10 cellular contexts compared by ENCODE assay signal in the genomic region with DNA sequence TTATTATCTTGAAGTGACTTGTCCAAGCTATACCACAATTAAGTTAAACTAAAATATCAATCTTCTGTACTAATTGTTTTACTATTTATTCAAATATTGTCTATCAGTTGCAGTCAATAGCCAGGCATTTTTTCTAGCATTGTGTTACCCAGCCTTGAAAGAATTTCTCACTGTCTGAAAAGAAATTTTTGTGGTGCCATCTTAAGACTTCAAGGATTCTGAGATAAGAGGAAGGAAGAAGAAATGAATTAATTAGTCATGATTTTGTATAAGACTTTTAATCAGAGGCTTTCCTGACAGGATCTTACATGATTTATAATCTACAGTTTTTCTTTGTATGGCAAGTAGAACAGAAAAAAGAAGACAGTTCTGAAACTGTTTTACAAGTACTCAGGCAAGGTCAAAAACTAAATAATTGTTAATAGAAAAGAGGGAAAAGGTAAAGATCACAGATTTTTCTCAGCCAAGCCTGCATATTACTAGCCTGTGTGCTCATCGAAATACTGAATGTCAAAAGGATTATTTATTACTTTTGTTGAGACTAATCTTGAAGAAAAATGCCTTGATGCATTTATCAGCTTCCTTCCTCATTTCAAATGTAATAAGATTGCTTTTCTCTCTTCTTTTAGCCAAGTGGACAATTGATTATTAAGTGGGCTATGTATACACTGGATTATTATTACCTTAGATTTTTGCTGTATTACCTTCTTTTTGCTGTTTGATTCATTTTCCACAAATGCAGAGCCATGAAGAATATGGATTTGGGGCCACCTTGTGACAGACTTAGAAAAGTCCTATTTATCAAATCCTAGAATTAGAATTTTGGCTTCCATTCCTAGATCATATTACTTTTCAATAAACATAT. TPM values are rescaled to one million over a fixed set of nuclear protein-coding genes. Genes with fewer than 3 reads are reported as not detected.
DNase-seq lines count a peak whose midpoint lies in the region; FAIRE-seq lines count a peak whose summit lies in the region.
"Had no signal": no experiment of that assay in that cellular context is flagged by ENCODE, and none has a peak within 500 bp of the region (broad histone marks: within the 10 kb centered on the region; RNA-seq: fewer than 3 reads in every experiment).

No MANE protein-coding gene starts in this region.

- intact Hi-C loops in CD4-positive, alpha-beta memory T cell (cut with micrococcal nuclease), result no loop called here

- no peaks in the 10 kb centered on the region for H3K36me3 Mint-ChIP-seq in activated CD4-positive, alpha-beta T cell treated with anti-CD3 and anti-CD28 coated beads, Interleukin-2, amount 10 ng/mL, durations not matched to agents 7 days and 5 days (ENCODE audit: low read depth)
- H3K36me3 Mint-ChIP-seq in CD4-positive, alpha-beta memory T cell, result no peaks in the 10 kb centered on the region

- peak overlapping the region; percentile 20 for H3K4me2 ChIP-seq in GM23248 (ENCODE audit: unreplicated experiment)

- peak; percentile 55 for FAIRE-seq in A204.1 (lab: Jason Lieb, UNC)

- H3K27me3 Mint-ChIP-seq in activated CD4-positive, alpha-beta T cell treated with anti-CD3 and anti-CD28 coated beads, Interleukin-2, amount 10 ng/mL, durations not matched to agents 7 days and 5 days, result peaks cover 1% of the 10 kb centered on the region
- H3K27me3 Mint-ChIP-seq in CD4-positive, alpha-beta memory T cell, result no peaks in the 10 kb centered on the region

- H4K20me1 ChIP-seq in GM23248 (ENCODE audit: insufficient read depth), result no peaks in the 10 kb centered on the region

- 0 out of 2 replicates have a peak overlapping the region, but pooled peaks have one; percentile 1 for H2AFZ ChIP-seq in GM23248

- 25 to 33% methylated on average over 1 of the region's 1 CpG for WGBS in GM23248 (ENCODE audit: low coverage in 1 of 2, low lambda C conversion rate in 2 of 2, missing lambda C conversion rate in 2 of 2), 2 experiments

- H3K4me1 Mint-ChIP-seq in activated CD4-positive, alpha-beta T cell treated with anti-CD3 and anti-CD28 coated beads, Interleukin-2, amount 10 ng/mL, durations not matched to agents 7 days and 5 days, result no peaks in the 10 kb centered on the region
- H3K4me1 Mint-ChIP-seq in CD4-positive, alpha-beta memory T cell, result no peaks in the 10 kb centered on the region

- no peaks in the 10 kb centered on the region for H3K9me3 ChIP-seq in GM23248 (ENCODE audit: low read depth)
- H3K9me3 ChIP-seq in CD4-positive, alpha-beta memory T cell (ENCODE audit: control insufficient read depth in 1 of 2, low read length in 2 of 2), result no peaks in the 10 kb centered on the region

- peaks cover 15% of the 10 kb centered on the region for H3K4me1 ChIP-seq in GM23248 (ENCODE audit: insufficient read depth)
- H3K4me1 ChIP-seq in CD4-positive, alpha-beta memory T cell (ENCODE audit: insufficient read depth, low read length), result no peaks in the 10 kb centered on the region

- H3F3A ChIP-seq in GM23248 (ENCODE audit: insufficient read depth), result peaks cover 5% of the 10 kb centered on the region; the same call in 1 of the 2 replicates

- H3K4me3 ChIP-seq in GM23248, result no peak overlapping the region
- no peak overlapping the region for H3K4me3 ChIP-seq in CD4-positive, alpha-beta memory T cell (ENCODE audit: low read length in 2 of 2)

- no peaks in the 10 kb centered on the region for H3K9me3 Mint-ChIP-seq in activated CD4-positive, alpha-beta T cell treated with anti-CD3 and anti-CD28 coated beads, Interleukin-2, amount 10 ng/mL, durations not matched to agents 7 days and 5 days
- H3K9me3 Mint-ChIP-seq in CD4-positive, alpha-beta memory T cell, result peaks cover 0 to 4% (median 0%) of the 10 kb centered on the region in 8 donors

- H3K27me3 ChIP-seq in GM23248 (replicated peaks; ENCODE audit: insufficient read depth), result no peaks in the 10 kb centered on the region
- no peaks in the 10 kb centered on the region for H3K27me3 ChIP-seq in CD4-positive, alpha-beta memory T cell (ENCODE audit: insufficient read depth, low read length)

- no peak overlapping the region for H3K4me3 Mint-ChIP-seq in activated CD4-positive, alpha-beta T cell treated with anti-CD3 and anti-CD28 coated beads, Interleukin-2, amount 10 ng/mL, durations not matched to agents 7 days and 5 days
- no peak overlapping the region for H3K4me3 Mint-ChIP-seq in CD4-positive, alpha-beta memory T cell

- H3K9ac ChIP-seq in GM23248, result no peak overlapping the region

- H3K9me2 ChIP-seq in GM23248 (ENCODE audit: insufficient read depth), result no peaks in the 10 kb centered on the region

- H3K79me2 ChIP-seq in GM23248 (ENCODE audit: insufficient read depth), result no peaks in the 10 kb centered on the region

- POLR2A ChIA-PET in activated CD4-positive, alpha-beta T cell treated with anti-CD3 and anti-CD28 coated beads, Interleukin-2, amount 10 ng/mL, durations not matched to agents 7 days and 5 days (lab: Charles Lee), result no interaction called here
- POLR2A ChIA-PET in CD4-positive, alpha-beta memory T cell (lab: Charles Lee; ENCODE audit: partially characterized antibody), result no interaction called here

- H3K27ac ChIP-seq in GM23248, result no peak overlapping the region
- H3K27ac ChIP-seq in CD4-positive, alpha-beta memory T cell (ENCODE audit: low read depth, low read length), result no peak overlapping the region

- DNase-seq in GM23248 (peak; percentile 69), SK-MEL-5 (ENCODE audit: low read depth, low spot score) (peak; percentile 65), globus pallidus (ENCODE audit: low spot score) (peak; percentile 1), A172 (ENCODE audit: low spot score) (no peak)
- DNase-seq in activated CD4-positive, CD25-positive, alpha-beta regulatory T cell treated with anti-CD3 and anti-CD28 coated beads, Interleukin-2, amount 50 U/mL, for 72 hours, result no peak
- DNase-seq in activated CD4-positive, alpha-beta T cell treated with anti-CD3 and anti-CD28 coated beads, Interleukin-2, amount 10 ng/mL, durations not matched to agents 7 days and 5 days, result no peak
- DNase-seq in CD4-positive, alpha-beta memory T cell, result no peak
- DNase-seq: effector CD4-positive, alpha-beta T cell; NCI-H1930 had no signal

- in situ Hi-C loops in GM23248 (cut with MboI), result loop anchor here (10.0 kb wide), 1 partner anchor 328 kb away; no protein-coding TSS in a partner anchor
- in situ Hi-C loops in SK-MEL-5 (cut with HindIII; ENCODE audit: low pct_unique_long_range_greater_than_20kb, low sequenced_read_pairs), result no loop called here

- no peak overlapping the region for H3K27ac Mint-ChIP-seq in activated CD4-positive, alpha-beta T cell treated with anti-CD3 and anti-CD28 coated beads, Interleukin-2, amount 10 ng/mL, durations not matched to agents 7 days and 5 days
- H3K27ac Mint-ChIP-seq in CD4-positive, alpha-beta memory T cell, result no peak overlapping the region

- no peaks in the 10 kb centered on the region for H3K36me3 ChIP-seq in GM23248 (ENCODE audit: low read depth)
- H3K36me3 ChIP-seq in CD4-positive, alpha-beta memory T cell (ENCODE audit: insufficient read depth, low read length), result no peaks in the 10 kb centered on the region

- CTCF ChIA-PET in activated CD4-positive, alpha-beta T cell treated with anti-CD3 and anti-CD28 coated beads, Interleukin-2, amount 10 ng/mL, durations not matched to agents 7 days and 5 days (lab: Charles Lee), result no interaction called here
- CTCF ChIA-PET in CD4-positive, alpha-beta memory T cell (lab: Charles Lee; ENCODE audit: partially characterized antibody), result no interaction called here

RNA-seq across cellular contexts. Expression of a gene that starts 53.8 kb away (rescaled TPM):
- 12.9 and 14.8 TPM in 2 replicates for total RNA-seq in GM23248 (2014; rRNA removed; shearing (Covaris generic))
- polyA plus RNA-seq in GM23248 (2016; fragmentation: Nextera tagmentation; extraction: Ambion mirVana), result 12.6 and 13.9 TPM in 2 replicates
- total RNA-seq in SK-MEL-5 (2014; rRNA removed; shearing (Covaris generic)), result 76.1 and 81.3 TPM in 2 replicates
- 346 and 371 TPM in 2 replicates for polyA plus RNA-seq in SK-MEL-5 (2015; cell fraction: cytosol; rRNA removed)
- 152 and 160 TPM in 2 replicates for polyA plus RNA-seq in SK-MEL-5 (2015; cell fraction: nucleus; rRNA removed)
- not detected for total RNA-seq in activated CD4-positive, alpha-beta T cell treated with anti-CD3 and anti-CD28 coated beads, Interleukin-2, amount 10 ng/mL, durations not matched to agents 7 days and 5 days
- not detected for total RNA-seq in CD4-positive, alpha-beta memory T cell
- polyA plus RNA-seq in CD4-positive, alpha-beta memory T cell, result not detected
- total RNA-seq in A172 (2014; rRNA removed; shearing (Covaris generic)), result not detected in 2 replicates

RNA-seq across cellular contexts. Expression of a gene that starts 58.8 kb away (rescaled TPM):
- total RNA-seq in GM23248 (2014; rRNA removed; shearing (Covaris generic)), result not detected in 2 replicates
- polyA plus RNA-seq in GM23248 (2016; fragmentation: Nextera tagmentation; extraction: Ambion mirVana), result not detected in 2 replicates
- 0.83 and 1.4 TPM in 2 replicates for total RNA-seq in SK-MEL-5 (2014; rRNA removed; shearing (Covaris generic))
- polyA plus RNA-seq in SK-MEL-5 (2015; cell fraction: cytosol; rRNA removed), result 0.65 and 3.7 TPM in 2 replicates
- polyA plus RNA-seq in SK-MEL-5 (2015; cell fraction: nucleus; rRNA removed), result not detected in 2 replicates
- total RNA-seq in activated CD4-positive, alpha-beta T cell treated with anti-CD3 and anti-CD28 coated beads, Interleukin-2, amount 10 ng/mL, durations not matched to agents 7 days and 5 days, result not detected
- not detected for total RNA-seq in CD4-positive, alpha-beta memory T cell
- under 1 TPM in 1 of 2 donors, not detected in 1; 0.77 TPM for polyA plus RNA-seq in CD4-positive, alpha-beta memory T cell
- total RNA-seq in A172 (2014; rRNA removed; shearing (Covaris generic)), result not detected in 2 replicates

Comparison
In these comparisons a context has a peak if more than half of its experiments do, and no peak if none do; other contexts are left out.
1. DNase-seq: peak in GM23248 (single experiment), SK-MEL-5 (single experiment) and globus pallidus (single experiment); none in activated CD4-positive, CD25-positive, alpha-beta regulatory T cell treated with anti-CD3 and anti-CD28 coated beads, Interleukin-2, amount 50 U/mL, for 72 hours (single experiment), activated CD4-positive, alpha-beta T cell treated with anti-CD3 and anti-CD28 coated beads, Interleukin-2, amount 10 ng/mL, durations not matched to agents 7 days and 5 days (single experiment), CD4-positive, alpha-beta memory T cell (0 of 5) and A172 (single experiment).
2. RNA of a gene that starts 53.8 kb away (total RNA-seq): 76.1 to 81.3 TPM in SK-MEL-5 and 12.9 to 14.8 TPM in GM23248; not detected in CD4-positive, alpha-beta memory T cell, not detected in activated CD4-positive, alpha-beta T cell treated with anti-CD3 and anti-CD28 coated beads, Interleukin-2, amount 10 ng/mL, durations not matched to agents 7 days and 5 days and not detected in A172; every median in the first group is over 10 times any median in the second.